In genomic region chr7:32999380-32999779, GRCh38 we compare ENCODE assay signal across 7 cellular contexts. TPM values are rescaled to one million over a fixed set of nuclear protein-coding genes. Genes with fewer than 3 reads are reported as not detected.
A peak's percentile ranks its signal among the peaks of the same experiment; 100 is the strongest.
DNase-seq lines count a peak whose midpoint lies in the region; ATAC-seq and TF ChIP-seq lines count a peak whose summit lies in the region.
"Not testable (repeated sequence)": the region's sequence is repeated elsewhere in the genome, so short reads cannot be mapped to it uniquely, and the experiment has no call there.

No MANE protein-coding gene starts in this region.

- H3K27ac Mint-ChIP-seq in endothelial cell (ENCODE audit: unreplicated experiment) (peak overlapping the region; percentile 98), nephron (peak overlapping the region; percentile 98 to 100 (median 99))

- not testable (repeated sequence) for TF ChIP-seq EP300 in stomach (IDR thresholded peaks at IDR 0.05)

- not testable (repeated sequence) for ATAC-seq in heart left ventricle

- peak overlapping the region; percentile 62 for H3K4me3 Mint-ChIP-seq in endothelial cell (ENCODE audit: unreplicated experiment)
- H3K4me3 Mint-ChIP-seq in nephron: peak overlapping the region; percentile 51 to 62 (median 59)

- 14 to 28% (median 19%) methylated on average over 4 of the region's 4 CpGs for WGBS in heart left ventricle, 4 donors
- 16% methylated on average over 4 of the region's 4 CpGs for WGBS in prostate gland
- 14 to 35% (median 19%) methylated on average over 4 of the region's 4 CpGs for WGBS in stomach, 5 donors

- not testable (repeated sequence) for H3K9me3 ChIP-seq in heart left ventricle, prostate gland, stomach

- H3K36me3 ChIP-seq in heart left ventricle (peaks cover 0 to 32% (median 9%) of the 10 kb centered on the region in 9 donors), stomach (peaks cover 0 to 19% (median 18%) of the 10 kb centered on the region in 4 donors)
- H3K36me3 ChIP-seq in prostate gland: not testable (repeated sequence)

- H3K4me1 Mint-ChIP-seq in endothelial cell (ENCODE audit: unreplicated experiment): peaks cover 38% of the 10 kb centered on the region
- H3K4me1 Mint-ChIP-seq in nephron: peaks cover 25% of the 10 kb centered on the region

- peaks cover 14% of the 10 kb centered on the region for H3K36me3 Mint-ChIP-seq in endothelial cell (ENCODE audit: low read depth, unreplicated experiment)
- H3K36me3 Mint-ChIP-seq in nephron (ENCODE audit: low read depth): peaks cover 17% of the 10 kb centered on the region

- H3K27ac ChIP-seq in VCaP (peak overlapping the region; percentile 40; the same call in 1 of the 2 replicates), heart left ventricle (peak overlapping the region; percentile 9 to 88 (median 77)), prostate gland (peak overlapping the region; percentile 61 to 70), stomach (peak overlapping the region in 3 of 5 donors; percentile 61 to 73 (median 72))

- H3K4me1 ChIP-seq in heart left ventricle (peaks cover 0 to 29% (median 13%) of the 10 kb centered on the region in 12 donors), stomach (peaks cover 14 to 26% (median 17%) of the 10 kb centered on the region in 4 donors)
- not testable (repeated sequence) for H3K4me1 ChIP-seq in prostate gland (replicated peaks)

- intact Hi-C loops in heart left ventricle (cut with DNase I); prostate gland (cut with DNase I); stomach (cut with DNase I; ENCODE audit: low total_unique reads): not testable (repeated sequence)

- TF ChIP-seq POLR2A in heart left ventricle (IDR thresholded peaks at IDR 0.05); prostate gland (IDR thresholded peaks at IDR 0.05); stomach (IDR thresholded peaks at IDR 0.05): not testable (repeated sequence)

- not testable (repeated sequence) for H3K9me3 Mint-ChIP-seq in endothelial cell (ENCODE audit: unreplicated experiment); nephron

- not testable (repeated sequence) for TF ChIP-seq CTCF in VCaP (conservative IDR thresholded peaks at IDR 0.05); endothelial cell (IDR thresholded peaks at IDR 0.05; ENCODE audit: unreplicated experiment); heart left ventricle (IDR thresholded peaks at IDR 0.05); nephron (IDR thresholded peaks at IDR 0.05; ENCODE audit: unreplicated experiment in 3 of 3); prostate gland (IDR thresholded peaks at IDR 0.05); stomach (IDR thresholded peaks at IDR 0.05)

- DNase-seq in endothelial cell (ENCODE audit: low spot score); heart left ventricle; prostate gland (ENCODE audit: low spot score); stomach: not testable (repeated sequence)
- peak; percentile 11 for DNase-seq in left kidney (ENCODE audit: low read depth, low spot score)

- H3K27me3 ChIP-seq in heart left ventricle; prostate gland (replicated peaks; ENCODE audit: insufficient read depth); stomach: not testable (repeated sequence)

- not testable (repeated sequence) for H3K4me3 ChIP-seq in heart left ventricle, prostate gland, stomach

- H3K27me3 Mint-ChIP-seq in endothelial cell (ENCODE audit: unreplicated experiment); nephron (ENCODE audit: low read depth): not testable (repeated sequence)

RNA-seq across cellular contexts. Expression of gene FKBP9, which starts 42.1 kb away (rescaled TPM):
- total RNA-seq in endothelial cell (ENCODE audit: unreplicated experiment): 218 TPM
- 100 to 1,000 TPM in 7 of 9 donors, 10 to 100 TPM in 2; 91.1 to 146 (median 130) TPM for total RNA-seq in heart left ventricle
- polyA plus RNA-seq in heart left ventricle: 10 to 100 TPM; 37.1 to 56.2 TPM
- 100 to 1,000 TPM; 115 to 137 TPM for total RNA-seq in prostate gland
- total RNA-seq in stomach: 100 to 1,000 TPM; 120 to 869 (median 168) TPM
- 10 to 100 TPM; 11.3 to 22.8 (median 18.2) TPM for polyA plus RNA-seq in stomach
